ENCODE assay signal across 1 cellular context in the genomic region with DNA sequence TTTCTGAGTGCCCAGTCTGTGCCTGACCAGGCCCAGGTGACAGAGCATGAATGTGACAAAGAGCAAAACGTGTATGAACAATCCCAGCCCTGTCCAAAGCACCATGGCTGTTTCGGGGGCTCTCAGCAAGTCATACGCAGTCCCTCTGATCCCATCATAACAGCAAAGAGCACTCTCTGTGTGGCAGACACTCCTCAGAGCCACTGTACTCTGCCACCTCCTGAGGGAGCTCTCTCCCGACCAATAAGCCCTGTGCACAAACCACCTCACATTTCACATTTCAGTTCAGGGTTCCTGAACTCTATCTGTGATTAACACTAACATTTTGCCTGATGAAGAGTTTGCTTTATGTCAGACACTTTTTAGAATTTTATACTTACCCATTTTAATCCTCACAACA.
TF ChIP-seq lines count a peak whose summit lies in the region.

No MANE protein-coding gene starts in this region.

TF ChIP-seq in GM23338, 12 proteins besides CTCF, POLR2A, EP300 and RAD21 (continued from another document):
- TF ChIP-seq, protein P1, sequence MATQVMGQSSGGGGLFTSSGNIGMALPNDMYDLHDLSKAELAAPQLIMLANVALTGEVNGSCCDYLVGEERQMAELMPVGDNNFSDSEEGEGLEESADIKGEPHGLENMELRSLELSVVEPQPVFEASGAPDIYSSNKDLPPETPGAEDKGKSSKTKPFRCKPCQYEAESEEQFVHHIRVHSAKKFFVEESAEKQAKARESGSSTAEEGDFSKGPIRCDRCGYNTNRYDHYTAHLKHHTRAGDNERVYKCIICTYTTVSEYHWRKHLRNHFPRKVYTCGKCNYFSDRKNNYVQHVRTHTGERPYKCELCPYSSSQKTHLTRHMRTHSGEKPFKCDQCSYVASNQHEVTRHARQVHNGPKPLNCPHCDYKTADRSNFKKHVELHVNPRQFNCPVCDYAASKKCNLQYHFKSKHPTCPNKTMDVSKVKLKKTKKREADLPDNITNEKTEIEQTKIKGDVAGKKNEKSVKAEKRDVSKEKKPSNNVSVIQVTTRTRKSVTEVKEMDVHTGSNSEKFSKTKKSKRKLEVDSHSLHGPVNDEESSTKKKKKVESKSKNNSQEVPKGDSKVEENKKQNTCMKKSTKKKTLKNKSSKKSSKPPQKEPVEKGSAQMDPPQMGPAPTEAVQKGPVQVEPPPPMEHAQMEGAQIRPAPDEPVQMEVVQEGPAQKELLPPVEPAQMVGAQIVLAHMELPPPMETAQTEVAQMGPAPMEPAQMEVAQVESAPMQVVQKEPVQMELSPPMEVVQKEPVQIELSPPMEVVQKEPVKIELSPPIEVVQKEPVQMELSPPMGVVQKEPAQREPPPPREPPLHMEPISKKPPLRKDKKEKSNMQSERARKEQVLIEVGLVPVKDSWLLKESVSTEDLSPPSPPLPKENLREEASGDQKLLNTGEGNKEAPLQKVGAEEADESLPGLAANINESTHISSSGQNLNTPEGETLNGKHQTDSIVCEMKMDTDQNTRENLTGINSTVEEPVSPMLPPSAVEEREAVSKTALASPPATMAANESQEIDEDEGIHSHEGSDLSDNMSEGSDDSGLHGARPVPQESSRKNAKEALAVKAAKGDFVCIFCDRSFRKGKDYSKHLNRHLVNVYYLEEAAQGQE (IDR thresholded peaks at IDR 0.05; ENCODE audit: unreplicated experiment): no peak
- TF ChIP-seq, protein P2, sequence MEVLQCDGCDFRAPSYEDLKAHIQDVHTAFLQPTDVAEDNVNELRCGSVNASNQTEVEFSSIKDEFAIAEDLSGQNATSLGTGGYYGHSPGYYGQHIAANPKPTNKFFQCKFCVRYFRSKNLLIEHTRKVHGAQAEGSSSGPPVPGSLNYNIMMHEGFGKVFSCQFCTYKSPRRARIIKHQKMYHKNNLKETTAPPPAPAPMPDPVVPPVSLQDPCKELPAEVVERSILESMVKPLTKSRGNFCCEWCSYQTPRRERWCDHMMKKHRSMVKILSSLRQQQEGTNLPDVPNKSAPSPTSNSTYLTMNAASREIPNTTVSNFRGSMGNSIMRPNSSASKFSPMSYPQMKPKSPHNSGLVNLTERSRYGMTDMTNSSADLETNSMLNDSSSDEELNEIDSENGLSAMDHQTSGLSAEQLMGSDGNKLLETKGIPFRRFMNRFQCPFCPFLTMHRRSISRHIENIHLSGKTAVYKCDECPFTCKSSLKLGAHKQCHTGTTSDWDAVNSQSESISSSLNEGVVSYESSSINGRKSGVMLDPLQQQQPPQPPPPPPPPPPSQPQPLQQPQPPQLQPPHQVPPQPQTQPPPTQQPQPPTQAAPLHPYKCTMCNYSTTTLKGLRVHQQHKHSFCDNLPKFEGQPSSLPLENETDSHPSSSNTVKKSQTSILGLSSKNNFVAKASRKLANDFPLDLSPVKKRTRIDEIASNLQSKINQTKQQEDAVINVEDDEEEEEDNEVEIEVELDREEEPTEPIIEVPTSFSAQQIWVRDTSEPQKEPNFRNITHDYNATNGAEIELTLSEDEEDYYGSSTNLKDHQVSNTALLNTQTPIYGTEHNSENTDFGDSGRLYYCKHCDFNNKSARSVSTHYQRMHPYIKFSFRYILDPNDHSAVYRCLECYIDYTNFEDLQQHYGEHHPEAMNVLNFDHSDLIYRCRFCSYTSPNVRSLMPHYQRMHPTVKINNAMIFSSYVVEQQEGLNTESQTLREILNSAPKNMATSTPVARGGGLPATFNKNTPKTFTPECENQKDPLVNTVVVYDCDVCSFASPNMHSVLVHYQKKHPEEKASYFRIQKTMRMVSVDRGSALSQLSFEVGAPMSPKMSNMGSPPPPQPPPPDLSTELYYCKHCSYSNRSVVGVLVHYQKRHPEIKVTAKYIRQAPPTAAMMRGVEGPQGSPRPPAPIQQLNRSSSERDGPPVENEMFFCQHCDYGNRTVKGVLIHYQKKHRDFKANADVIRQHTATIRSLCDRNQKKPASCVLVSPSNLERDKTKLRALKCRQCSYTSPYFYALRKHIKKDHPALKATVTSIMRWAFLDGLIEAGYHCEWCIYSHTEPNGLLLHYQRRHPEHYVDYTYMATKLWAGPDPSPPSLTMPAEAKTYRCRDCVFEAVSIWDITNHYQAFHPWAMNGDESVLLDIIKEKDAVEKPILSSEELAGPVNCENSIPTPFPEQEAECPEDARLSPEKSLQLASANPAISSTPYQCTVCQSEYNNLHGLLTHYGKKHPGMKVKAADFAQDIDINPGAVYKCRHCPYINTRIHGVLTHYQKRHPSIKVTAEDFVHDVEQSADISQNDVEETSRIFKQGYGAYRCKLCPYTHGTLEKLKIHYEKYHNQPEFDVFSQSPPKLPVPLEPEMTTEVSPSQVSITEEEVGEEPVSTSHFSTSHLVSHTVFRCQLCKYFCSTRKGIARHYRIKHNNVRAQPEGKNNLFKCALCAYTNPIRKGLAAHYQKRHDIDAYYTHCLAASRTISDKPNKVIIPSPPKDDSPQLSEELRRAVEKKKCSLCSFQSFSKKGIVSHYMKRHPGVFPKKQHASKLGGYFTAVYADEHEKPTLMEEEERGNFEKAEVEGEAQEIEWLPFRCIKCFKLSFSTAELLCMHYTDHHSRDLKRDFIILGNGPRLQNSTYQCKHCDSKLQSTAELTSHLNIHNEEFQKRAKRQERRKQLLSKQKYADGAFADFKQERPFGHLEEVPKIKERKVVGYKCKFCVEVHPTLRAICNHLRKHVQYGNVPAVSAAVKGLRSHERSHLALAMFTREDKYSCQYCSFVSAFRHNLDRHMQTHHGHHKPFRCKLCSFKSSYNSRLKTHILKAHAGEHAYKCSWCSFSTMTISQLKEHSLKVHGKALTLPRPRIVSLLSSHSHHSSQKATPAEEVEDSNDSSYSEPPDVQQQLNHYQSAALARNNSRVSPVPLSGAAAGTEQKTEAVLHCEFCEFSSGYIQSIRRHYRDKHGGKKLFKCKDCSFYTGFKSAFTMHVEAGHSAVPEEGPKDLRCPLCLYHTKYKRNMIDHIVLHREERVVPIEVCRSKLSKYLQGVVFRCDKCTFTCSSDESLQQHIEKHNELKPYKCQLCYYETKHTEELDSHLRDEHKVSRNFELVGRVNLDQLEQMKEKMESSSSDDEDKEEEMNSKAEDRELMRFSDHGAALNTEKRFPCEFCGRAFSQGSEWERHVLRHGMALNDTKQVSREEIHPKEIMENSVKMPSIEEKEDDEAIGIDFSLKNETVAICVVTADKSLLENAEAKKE (CRISPR knock-in tag; IDR thresholded peaks at IDR 0.05): no peak
TF ChIP-seq in GM23338: peak in this region for 0.
